ENCODE assay signal across 17 cellular contexts in genomic region chr17:35875439-35876139, GRCh38. TPM values are rescaled to one million over a fixed set of nuclear protein-coding genes. Genes with fewer than 3 reads are reported as not detected.
DNase-seq lines count a peak whose midpoint lies in the region; ATAC-seq, FAIRE-seq and TF ChIP-seq lines count a peak whose summit lies in the region.
"Had no signal": no experiment of that assay in that cellular context is flagged by ENCODE, and none has a peak within 500 bp of the region (broad histone marks: within the 10 kb centered on the region; RNA-seq: fewer than 3 reads in every experiment).

No MANE protein-coding gene starts in this region.

- H4K8ac ChIP-seq in H1 (ENCODE audit: extremely low read depth, insufficient read depth, low read length), result no peak overlapping the region

- no peak overlapping the region for H2BK120ac ChIP-seq in H1 (replicated peaks; ENCODE audit: low read depth, low read length)

- no peak overlapping the region for H3K18ac ChIP-seq in H1 (ENCODE audit: extremely low read depth, low read length)

- no peak overlapping the region for H3K9ac ChIP-seq in H1 (replicated peaks in 1 of 4; ENCODE audit: extremely low read depth in 1 of 4, low read depth in 3 of 4, low read length in 3 of 4)
- H3K9ac ChIP-seq: neural progenitor cell had no signal

- H3K27ac Mint-ChIP-seq in CD4-positive, alpha-beta T cell, result peak overlapping the region; percentile 45
- peak overlapping the region; percentile 59 to 89 for H3K27ac Mint-ChIP-seq in T-cell
- H3K27ac Mint-ChIP-seq: neural progenitor cell had no signal

- H4K20me1 ChIP-seq in H1 (replicated peaks in 1 of 2; ENCODE audit: control insufficient read depth in 1 of 2, insufficient read depth in 2 of 2, low read length in 2 of 2), result no peaks in the 10 kb centered on the region

- CTCF ChIA-PET in CD4-positive, alpha-beta T cell (lab: Charles Lee), result interaction anchor here (1.3 kb wide), 1 partner anchor 12 kb away, joined by 5 read pairs; no protein-coding TSS in a partner anchor
- CTCF ChIA-PET in T-cell (lab: Charles Lee) (interaction anchor here (0.8 to 1.0 kb wide), 3 partner anchors 21 to 271 kb away, joined by 3 to 4 read pairs (median 3); no protein-coding TSS in a partner anchor), H1 (lab: Charles Lee; ENCODE audit: partially characterized antibody) (interaction anchor here (0.6 to 1.7 kb wide), 3 partner anchors 13 to 145 kb away, joined by 3 to 5 read pairs (median 3); no protein-coding TSS in a partner anchor)

- H3K4me1 ChIP-seq in ACC112 (ENCODE audit: control insufficient read depth, insufficient read depth, low read length, unreplicated experiment), result peaks cover 18% of the 10 kb centered on the region
- no peaks in the 10 kb centered on the region; a peak in 1 of 7 replicates for H3K4me1 ChIP-seq in H1 (replicated peaks in 1 of 4; ENCODE audit: control insufficient read depth in 3 of 4, insufficient read depth in 4 of 4, low read length in 3 of 4)
- no peaks in the 10 kb centered on the region for H3K4me1 ChIP-seq in thyroid gland
- H3K4me1 ChIP-seq: neural progenitor cell, right atrium auricular region, vagina had no signal

- H2AFZ ChIP-seq in ACC112 (ENCODE audit: low read length, unreplicated experiment) (peak overlapping the region; percentile 57), H1 (ENCODE audit: low read length) (peak overlapping the region; percentile 31; the same call in 1 of the 2 replicates)
- H2AFZ ChIP-seq: neural progenitor cell had no signal

- no peak overlapping the region for H2BK15ac ChIP-seq in H1 (ENCODE audit: low read length)

- DNase-seq in CD4-positive, alpha-beta T cell, result no peak
- DNase-seq in T-cell (peak in 3 of 34 experiments; percentile 20 to 33 (median 23)), H1 (ENCODE audit: low read depth in 1 of 2, low spot score in 2 of 2) (no peak), medulla oblongata (ENCODE audit: extremely low spot score) (no peak), thyroid gland (no peak), DMS53 (lab: John Stamatoyannopoulos, UW) (no peak), NCI-H2081 treated with DMSO at 0.1 percent for 48 hours (lab: John Stamatoyannopoulos, UW) (no peak)
- DNase-seq: stimulated activated CD4-positive, alpha-beta T cell treated with anti-CD3 and anti-CD28 coated beads, Interleukin-2, amount 100 ng/mL, for 48 hours had no signal

- no peak overlapping the region for H3K4ac ChIP-seq in H1 (replicated peaks; ENCODE audit: insufficient read length, low read depth, low read length)

- no peak overlapping the region for H2BK20ac ChIP-seq in H1 (ENCODE audit: low read length)

- no peak for TF ChIP-seq CTCF in CD4-positive, alpha-beta T cell (IDR thresholded peaks at IDR 0.05)
- TF ChIP-seq CTCF in H1 (IDR thresholded peaks at IDR 0.05; ENCODE audit: control extremely low read depth in 1 of 3, insufficient read depth in 1 of 3, low read depth in 1 of 3, low read length in 3 of 3) (no peak), thyroid gland (IDR thresholded peaks at IDR 0.05) (no peak)

- H3K36me3 Mint-ChIP-seq in CD4-positive, alpha-beta T cell (ENCODE audit: low read depth), result no peaks in the 10 kb centered on the region
- H3K36me3 Mint-ChIP-seq in T-cell, result peaks cover 15% of the 10 kb centered on the region
- H3K36me3 Mint-ChIP-seq: CD4-positive, CD25-positive, alpha-beta regulatory T cell; neural progenitor cell had no signal

- no peaks in the 10 kb centered on the region for H3K79me1 ChIP-seq in H1 (ENCODE audit: low read depth, low read length)

- TF ChIP-seq EP300 in H1 (IDR thresholded peaks at IDR 0.05; ENCODE audit: borderline replicate concordance in 1 of 2, low read depth in 2 of 2, low read length in 2 of 2), result no peak

- no peak for TF ChIP-seq RAD21 in H1 (IDR thresholded peaks at IDR 0.05 in 1 of 2, conservative IDR thresholded peaks at IDR 0.05 in 1 of 2; ENCODE audit: low read depth in 2 of 2, low read length in 2 of 2)

- peaks cover 32% of the 10 kb centered on the region for H3K4me1 Mint-ChIP-seq in CD4-positive, alpha-beta T cell (ENCODE audit: low read depth)
- peaks cover 48 to 64% (median 56%) of the 10 kb centered on the region in 3 donors for H3K4me1 Mint-ChIP-seq in T-cell
- H3K4me1 Mint-ChIP-seq: neural progenitor cell had no signal

- H3K9me3 ChIP-seq in CD4-positive, alpha-beta T cell (ENCODE audit: control insufficient read depth, low read length), result no peaks in the 10 kb centered on the region
- H3K9me3 ChIP-seq in H1 (ENCODE audit: insufficient read depth in 2 of 2, low read depth in 1 of 2, low read length in 1 of 2) (no peaks in the 10 kb centered on the region), thyroid gland (no peaks in the 10 kb centered on the region)
- H3K9me3 ChIP-seq: right atrium auricular region, vagina had no signal

- no peak for FAIRE-seq in H1 (lab: Jason Lieb, UNC)
- FAIRE-seq: H54 had no signal

- intact Hi-C loops in CD4-positive, alpha-beta T cell (cut with DNase I, micrococcal nuclease), result no loop called here
- intact Hi-C loops in thyroid gland (cut with DNase I), result no loop called here

- H3K14ac ChIP-seq in H1 (ENCODE audit: insufficient read length), result no peak overlapping the region

- H4K5ac ChIP-seq in H1 (ENCODE audit: insufficient read length, low read depth, low read length), result no peak overlapping the region

- TF ChIP-seq POLR2A in H1 (IDR thresholded peaks at IDR 0.05; ENCODE audit: control extremely low read depth in 1 of 2, low read depth in 2 of 2, low read length in 2 of 2) (no peak), thyroid gland (IDR thresholded peaks at IDR 0.05) (no peak)

- H3K23ac ChIP-seq in H1 (ENCODE audit: insufficient read length), result no peak overlapping the region

- no peak overlapping the region for H4K91ac ChIP-seq in H1 (replicated peaks; ENCODE audit: insufficient read length, low read length)

- H3K4me3 ChIP-seq in ACC112 (ENCODE audit: low read depth, low read length), result no peak overlapping the region
- no peak overlapping the region for H3K4me3 ChIP-seq in H1 (ENCODE audit: extremely low read depth in 1 of 4, insufficient read depth in 2 of 4, low read depth in 3 of 4, low read length in 4 of 4)
- no peak overlapping the region for H3K4me3 ChIP-seq in thyroid gland (replicated peaks in 1 of 3)
- H3K4me3 ChIP-seq: neural progenitor cell, right atrium auricular region, vagina had no signal

- 78% methylated on average over 7 of the region's 7 CpGs; no CpG with 5 or more reads in 1 of the 2 experiments for WGBS in H1 (ENCODE audit: extremely low coverage in 1 of 2, insufficient coverage in 1 of 2, insufficient read length in 1 of 2, insufficient replicate concordance in 2 of 2, low coverage in 1 of 2, low lambda C conversion rate in 2 of 2, missing lambda C conversion rate in 1 of 2), 2 experiments
- WGBS in thyroid gland, 2 donors, result 53 to 61% methylated on average over 7 of the region's 7 CpGs

- no peak overlapping the region for H2BK5ac ChIP-seq in H1 (ENCODE audit: low read depth, low read length)

- H3K79me2 ChIP-seq in ACC112 (ENCODE audit: control insufficient read depth, insufficient read depth, low read length, unreplicated experiment), result no peaks in the 10 kb centered on the region
- no peaks in the 10 kb centered on the region for H3K79me2 ChIP-seq in H1 (ENCODE audit: control insufficient read depth in 1 of 2, insufficient read depth in 2 of 2, low read length in 2 of 2)

- no peaks in the 10 kb centered on the region for H3K36me3 ChIP-seq in ACC112 (ENCODE audit: insufficient read depth, low read length)
- no peaks in the 10 kb centered on the region for H3K36me3 ChIP-seq in H1 (ENCODE audit: control insufficient read depth in 2 of 4, insufficient read depth in 4 of 4, low read length in 3 of 4)
- no peaks in the 10 kb centered on the region for H3K36me3 ChIP-seq in thyroid gland
- H3K36me3 ChIP-seq: neural progenitor cell, right atrium auricular region, vagina had no signal

- H3K9me3 Mint-ChIP-seq in CD4-positive, alpha-beta T cell, result no peaks in the 10 kb centered on the region
- H3K9me3 Mint-ChIP-seq in T-cell, result no peaks in the 10 kb centered on the region
- H3K9me3 Mint-ChIP-seq: neural progenitor cell had no signal

- POLR2A ChIA-PET in CD4-positive, alpha-beta T cell (lab: Charles Lee), result interaction anchor here (0.7 to 0.9 kb wide), 2 partner anchors 15 to 17 kb away, joined by 3 to 4 read pairs; no protein-coding TSS in a partner anchor
- POLR2A ChIA-PET in T-cell (lab: Charles Lee), result interaction anchor here in 1 of 2 donors (0.6 to 0.7 kb wide), 3 partner anchors 9 to 112 kb away, joined by 4 to 5 read pairs (median 4); no protein-coding TSS in a partner anchor
- POLR2A ChIA-PET in H1 (lab: Charles Lee; ENCODE audit: partially characterized antibody), result interaction anchor here (0.8 kb wide), 1 partner anchor 18 kb away, joined by 4 read pairs; no protein-coding TSS in a partner anchor

- H3K27me3 Mint-ChIP-seq in CD4-positive, alpha-beta T cell, result no peaks in the 10 kb centered on the region
- no peaks in the 10 kb centered on the region for H3K27me3 Mint-ChIP-seq in T-cell
- H3K27me3 Mint-ChIP-seq: CD4-positive, CD25-positive, alpha-beta regulatory T cell had no signal

- H3K27ac ChIP-seq in ACC112 (ENCODE audit: low read depth, low read length), result no peak overlapping the region
- no peak overlapping the region for H3K27ac ChIP-seq in CD4-positive, alpha-beta T cell (ENCODE audit: low read depth, low read length)
- H3K27ac ChIP-seq in H1 (ENCODE audit: low read depth, low read length), result no peak overlapping the region
- H3K27ac ChIP-seq in thyroid gland, result no peak overlapping the region
- H3K27ac ChIP-seq: neural progenitor cell, right atrium auricular region, vagina had no signal

- H3K23me2 ChIP-seq in H1 (ENCODE audit: low read depth, low read length), result no peaks in the 10 kb centered on the region

- H2BK12ac ChIP-seq in H1 (ENCODE audit: low read depth, low read length), result no peak overlapping the region

- H3K4me3 Mint-ChIP-seq in CD4-positive, alpha-beta T cell, result no peak overlapping the region
- peak overlapping the region; percentile 46 to 87 (median 56) for H3K4me3 Mint-ChIP-seq in T-cell
- H3K4me3 Mint-ChIP-seq: neural progenitor cell had no signal

- no peak overlapping the region for H2AK5ac ChIP-seq in H1 (ENCODE audit: low read depth, low read length)

- no peak overlapping the region for H3K4me2 ChIP-seq in H1 (ENCODE audit: insufficient read depth in 1 of 2, low read depth in 2 of 2, low read length in 2 of 2)
- H3K4me2 ChIP-seq: neural progenitor cell had no signal

- no peaks in the 10 kb centered on the region for H3K27me3 ChIP-seq in ACC112 (ENCODE audit: insufficient read depth, low read length)
- no peaks in the 10 kb centered on the region for H3K27me3 ChIP-seq in CD4-positive, alpha-beta T cell (ENCODE audit: control insufficient read depth, insufficient read depth, low read length)
- H3K27me3 ChIP-seq in H1 (replicated peaks in 1 of 4; ENCODE audit: control insufficient read depth in 3 of 4, extremely low read depth in 1 of 4, insufficient read depth in 3 of 4, low read length in 3 of 4), result no peaks in the 10 kb centered on the region
- H3K27me3 ChIP-seq in thyroid gland, result no peaks in the 10 kb centered on the region
- H3K27me3 ChIP-seq: neural progenitor cell, right atrium auricular region, vagina had no signal

- H3K56ac ChIP-seq in H1 (replicated peaks; ENCODE audit: insufficient read length, low read depth, low read length), result no peak overlapping the region

- ATAC-seq in CD4-positive, alpha-beta T cell (ENCODE audit: poor library complexity), result no peak
- ATAC-seq in T-cell (replicated peaks in 1 of 4), result peak in 2 of 4 experiments; percentile 27 to 31
- ATAC-seq: left lobe of liver had no signal

RNA-seq across cellular contexts. Expression of gene CCL5, which starts 4.6 kb away (rescaled TPM):
- total RNA-seq in CD4-positive, alpha-beta T cell, result 10 to 100 TPM; 35.6 to 40.1 TPM
- total RNA-seq in T-cell (100 to 1,000 TPM; 124 to 557 (median 298) TPM), thyroid gland (1 to 10 TPM; 2.1 to 5.3 (median 3.8) TPM)
- not detected in 2 replicates for total RNA-seq in H1 (2021; fragmentation: NEBNext Ultra II Directional; extraction: Animal tissue kit (Norgen Biotek cat#: 25700))
- polyA plus RNA-seq in H1 (2011; rRNA removed), result not detected in 2 replicates
- not detected for polyA plus RNA-seq in H1 (2011; cell fraction: cytosol; rRNA removed)
- polyA plus RNA-seq in H1 (2011; cell fraction: nucleus; rRNA removed), result not detected
- polyA plus RNA-seq in H1 (2012, experiment 1 of 2), result not detected in 4 replicates
- polyA plus RNA-seq in H1 (2012, experiment 2 of 2), result not detected
- not detected for polyA plus RNA-seq in H1 (2013, experiment 1 of 2)
- polyA plus RNA-seq in H1 (2013, experiment 2 of 2), result not detected
- not detected in 2 replicates for polyA minus RNA-seq in H1 (2011; rRNA and poly(A)+ RNA removed)
- polyA minus RNA-seq in H1 (2011; cell fraction: cytosol; rRNA and poly(A)+ RNA removed), result not detected
- polyA minus RNA-seq in H1 (2011; cell fraction: nucleus; rRNA and poly(A)+ RNA removed), result not detected

RNA-seq across cellular contexts. Expression of gene HEATR9, which starts 6.9 kb away (rescaled TPM):
- under 1 TPM; 0.47 to 0.61 TPM for total RNA-seq in CD4-positive, alpha-beta T cell
- 1 to 10 TPM in 4 of 5 donors, under 1 TPM in 1; 0.90 to 4.1 (median 1.5) TPM for total RNA-seq in T-cell
- not detected in 2 replicates for total RNA-seq in H1 (2021; fragmentation: NEBNext Ultra II Directional; extraction: Animal tissue kit (Norgen Biotek cat#: 25700))
- not detected in 2 replicates for polyA plus RNA-seq in H1 (2011; rRNA removed)
- polyA plus RNA-seq in H1 (2011; cell fraction: cytosol; rRNA removed), result not detected
- polyA plus RNA-seq in H1 (2011; cell fraction: nucleus; rRNA removed), result not detected
- polyA plus RNA-seq in H1 (2012, experiment 1 of 2), result not detected in 4 replicates
- not detected for polyA plus RNA-seq in H1 (2012, experiment 2 of 2)
- not detected for polyA plus RNA-seq in H1 (2013, experiment 1 of 2)
- not detected for polyA plus RNA-seq in H1 (2013, experiment 2 of 2)
- not detected in 2 replicates for polyA minus RNA-seq in H1 (2011; rRNA and poly(A)+ RNA removed)
- polyA minus RNA-seq in H1 (2011; cell fraction: cytosol; rRNA and poly(A)+ RNA removed), result not detected
- not detected for polyA minus RNA-seq in H1 (2011; cell fraction: nucleus; rRNA and poly(A)+ RNA removed)
- under 1 TPM in 1 of 4 donors, not detected in 3; 0.40 TPM for total RNA-seq in thyroid gland
- total RNA-seq: CD4-positive, CD25-positive, alpha-beta regulatory T cell; dermis microvascular lymphatic vessel endothelial cell; left lobe of liver; M059J; right atrium auricular region; vagina had no signal
- polyA plus RNA-seq: CD4-positive, CD25-positive, alpha-beta regulatory T cell had no signal

RNA-seq across cellular contexts. Expression of gene RDM1, which starts 55.0 kb away (rescaled TPM):
- not detected for total RNA-seq in CD4-positive, alpha-beta T cell
- total RNA-seq in T-cell, result 1 to 10 TPM in 2 of 5 donors, under 1 TPM in 3; 0.40 to 1.5 (median 0.83) TPM
- total RNA-seq in H1 (2021; fragmentation: NEBNext Ultra II Directional; extraction: Animal tissue kit (Norgen Biotek cat#: 25700)), result 4.8 and 7.3 TPM in 2 replicates
- polyA plus RNA-seq in H1 (2011; rRNA removed), result 6.2 and 9.7 TPM in 2 replicates
- 8.3 TPM for polyA plus RNA-seq in H1 (2011; cell fraction: cytosol; rRNA removed)
- polyA plus RNA-seq in H1 (2011; cell fraction: nucleus; rRNA removed), result 7.1 TPM
- 7.5 to 11.1 TPM (median 8.2 TPM) in 4 replicates for polyA plus RNA-seq in H1 (2012, experiment 1 of 2)
- polyA plus RNA-seq in H1 (2012, experiment 2 of 2), result 3.4 TPM
- 5.0 TPM for polyA plus RNA-seq in H1 (2013, experiment 1 of 2)
- 4.1 TPM for polyA plus RNA-seq in H1 (2013, experiment 2 of 2)
- polyA minus RNA-seq in H1 (2011; rRNA and poly(A)+ RNA removed), result 4.7 and 5.0 TPM in 2 replicates
- 7.6 TPM for polyA minus RNA-seq in H1 (2011; cell fraction: cytosol; rRNA and poly(A)+ RNA removed)
- 5.1 TPM for polyA minus RNA-seq in H1 (2011; cell fraction: nucleus; rRNA and poly(A)+ RNA removed)
- total RNA-seq in thyroid gland, result under 1 TPM in 1 of 4 donors, not detected in 3; 0.93 TPM
- total RNA-seq: CD4-positive, CD25-positive, alpha-beta regulatory T cell; left lobe of liver; right atrium auricular region had no signal

Comparison
In these comparisons a context has a peak if more than half of its experiments do, and no peak if none do; other contexts are left out.
1. RNA of gene CCL5, which starts 4.6 kb away (total RNA-seq): 124 to 557 TPM in T-cell and 35.6 to 40.1 TPM in CD4-positive, alpha-beta T cell; 2.1 to 5.3 TPM in thyroid gland and not detected in H1; every median in the first group is over 4 times any median in the second.